In the genomic region with DNA sequence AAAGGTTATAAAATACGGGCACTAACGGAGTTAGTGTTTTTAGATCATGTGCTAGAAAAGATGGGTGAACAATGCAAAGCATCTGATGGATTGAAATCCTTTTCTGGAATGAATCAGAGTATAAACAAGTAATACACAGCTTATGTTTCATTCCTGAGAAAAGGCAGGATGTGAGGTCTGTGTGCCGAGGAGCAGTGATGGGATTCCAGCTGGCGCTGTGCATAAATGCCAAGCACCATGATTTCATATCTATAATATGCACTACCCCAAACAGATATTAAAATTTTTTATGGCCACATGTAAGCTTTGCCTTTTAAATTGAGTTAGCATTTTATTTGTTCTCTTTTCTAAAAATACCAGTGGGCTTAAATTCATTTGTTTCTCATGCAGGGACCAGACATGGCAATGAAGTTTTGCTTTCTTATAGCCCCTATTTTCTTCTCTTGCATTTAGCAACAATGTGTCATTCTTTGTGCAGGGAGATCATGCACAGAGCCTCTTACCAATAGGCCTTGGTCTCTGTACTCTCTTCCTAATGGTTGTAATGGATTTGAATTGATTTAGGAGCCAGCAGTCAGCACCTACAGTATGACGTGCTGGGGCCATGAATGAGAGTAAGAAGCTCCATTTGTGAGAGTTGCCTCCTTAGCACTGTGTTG, we compare ENCODE assay signal across 1 cellular context.
A peak's percentile ranks its signal among the peaks of the same experiment; 100 is the strongest.
TF ChIP-seq lines count a peak whose summit lies in the region.

No MANE protein-coding gene starts in this region.

TF ChIP-seq in IMR-90, 13 proteins besides CTCF, POLR2A, EP300 and RAD21:
- peak; percentile 49 for TF ChIP-seq FOS (IDR thresholded peaks at IDR 0.05; ENCODE audit: low read depth, low read length)
- TF ChIP-seq SMC3 (IDR thresholded peaks at IDR 0.05; ENCODE audit: low read depth, low read length), result peak; percentile 25; the same call in 1 of the 2 replicates
- TF ChIP-seq, protein P1, sequence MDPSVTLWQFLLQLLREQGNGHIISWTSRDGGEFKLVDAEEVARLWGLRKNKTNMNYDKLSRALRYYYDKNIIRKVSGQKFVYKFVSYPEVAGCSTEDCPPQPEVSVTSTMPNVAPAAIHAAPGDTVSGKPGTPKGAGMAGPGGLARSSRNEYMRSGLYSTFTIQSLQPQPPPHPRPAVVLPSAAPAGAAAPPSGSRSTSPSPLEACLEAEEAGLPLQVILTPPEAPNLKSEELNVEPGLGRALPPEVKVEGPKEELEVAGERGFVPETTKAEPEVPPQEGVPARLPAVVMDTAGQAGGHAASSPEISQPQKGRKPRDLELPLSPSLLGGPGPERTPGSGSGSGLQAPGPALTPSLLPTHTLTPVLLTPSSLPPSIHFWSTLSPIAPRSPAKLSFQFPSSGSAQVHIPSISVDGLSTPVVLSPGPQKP (IDR thresholded peaks at IDR 0.05; ENCODE audit: borderline replicate concordance, low read depth, low read length), result no peak
- peak; percentile 74 for TF ChIP-seq BHLHE40 (IDR thresholded peaks at IDR 0.05; ENCODE audit: low read depth, low read length)
- TF ChIP-seq RFX5 (IDR thresholded peaks at IDR 0.05; ENCODE audit: low read depth, low read length), result no peak
- 0 out of 2 replicates have a peak, but pooled peaks have one; percentile 14 for TF ChIP-seq MAFK (IDR thresholded peaks at IDR 0.05; ENCODE audit: low read depth, low read length)
- TF ChIP-seq, protein P2, sequence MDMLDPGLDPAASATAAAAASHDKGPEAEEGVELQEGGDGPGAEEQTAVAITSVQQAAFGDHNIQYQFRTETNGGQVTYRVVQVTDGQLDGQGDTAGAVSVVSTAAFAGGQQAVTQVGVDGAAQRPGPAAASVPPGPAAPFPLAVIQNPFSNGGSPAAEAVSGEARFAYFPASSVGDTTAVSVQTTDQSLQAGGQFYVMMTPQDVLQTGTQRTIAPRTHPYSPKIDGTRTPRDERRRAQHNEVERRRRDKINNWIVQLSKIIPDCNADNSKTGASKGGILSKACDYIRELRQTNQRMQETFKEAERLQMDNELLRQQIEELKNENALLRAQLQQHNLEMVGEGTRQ (IDR thresholded peaks at IDR 0.05; ENCODE audit: low read depth, low read length), result no peak
